1 cellular context compared by ENCODE assay signal in the genomic region with DNA sequence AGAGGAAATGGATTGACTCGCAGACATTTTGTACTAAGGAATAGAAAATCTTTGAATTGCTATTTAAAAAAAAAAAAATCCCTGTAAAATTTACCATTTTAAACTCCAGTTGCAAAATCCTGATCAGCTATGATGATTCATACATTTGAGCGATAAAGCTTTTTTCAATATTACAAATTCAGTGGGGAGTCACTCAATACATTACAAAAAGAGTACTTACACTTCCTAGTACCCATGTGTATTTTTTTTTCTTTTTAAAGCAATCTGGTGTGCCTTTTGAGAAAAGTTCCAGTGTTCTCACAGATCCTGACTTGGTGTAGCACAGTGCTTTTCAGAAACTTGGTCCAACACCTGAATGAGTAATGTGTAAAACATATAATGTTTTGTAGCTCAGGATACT.
TF ChIP-seq lines count a peak whose summit lies in the region.

No MANE protein-coding gene starts in this region.

TF ChIP-seq in liver, 16 proteins besides CTCF, POLR2A, EP300 and RAD21 (continued from another document):
- TF ChIP-seq, protein P1, sequence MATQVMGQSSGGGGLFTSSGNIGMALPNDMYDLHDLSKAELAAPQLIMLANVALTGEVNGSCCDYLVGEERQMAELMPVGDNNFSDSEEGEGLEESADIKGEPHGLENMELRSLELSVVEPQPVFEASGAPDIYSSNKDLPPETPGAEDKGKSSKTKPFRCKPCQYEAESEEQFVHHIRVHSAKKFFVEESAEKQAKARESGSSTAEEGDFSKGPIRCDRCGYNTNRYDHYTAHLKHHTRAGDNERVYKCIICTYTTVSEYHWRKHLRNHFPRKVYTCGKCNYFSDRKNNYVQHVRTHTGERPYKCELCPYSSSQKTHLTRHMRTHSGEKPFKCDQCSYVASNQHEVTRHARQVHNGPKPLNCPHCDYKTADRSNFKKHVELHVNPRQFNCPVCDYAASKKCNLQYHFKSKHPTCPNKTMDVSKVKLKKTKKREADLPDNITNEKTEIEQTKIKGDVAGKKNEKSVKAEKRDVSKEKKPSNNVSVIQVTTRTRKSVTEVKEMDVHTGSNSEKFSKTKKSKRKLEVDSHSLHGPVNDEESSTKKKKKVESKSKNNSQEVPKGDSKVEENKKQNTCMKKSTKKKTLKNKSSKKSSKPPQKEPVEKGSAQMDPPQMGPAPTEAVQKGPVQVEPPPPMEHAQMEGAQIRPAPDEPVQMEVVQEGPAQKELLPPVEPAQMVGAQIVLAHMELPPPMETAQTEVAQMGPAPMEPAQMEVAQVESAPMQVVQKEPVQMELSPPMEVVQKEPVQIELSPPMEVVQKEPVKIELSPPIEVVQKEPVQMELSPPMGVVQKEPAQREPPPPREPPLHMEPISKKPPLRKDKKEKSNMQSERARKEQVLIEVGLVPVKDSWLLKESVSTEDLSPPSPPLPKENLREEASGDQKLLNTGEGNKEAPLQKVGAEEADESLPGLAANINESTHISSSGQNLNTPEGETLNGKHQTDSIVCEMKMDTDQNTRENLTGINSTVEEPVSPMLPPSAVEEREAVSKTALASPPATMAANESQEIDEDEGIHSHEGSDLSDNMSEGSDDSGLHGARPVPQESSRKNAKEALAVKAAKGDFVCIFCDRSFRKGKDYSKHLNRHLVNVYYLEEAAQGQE (IDR thresholded peaks at IDR 0.05) = no peak
- no peak for TF ChIP-seq EGR1 (IDR thresholded peaks at IDR 0.05; ENCODE audit: low read depth in 2 of 2)
- TF ChIP-seq, protein P2, sequence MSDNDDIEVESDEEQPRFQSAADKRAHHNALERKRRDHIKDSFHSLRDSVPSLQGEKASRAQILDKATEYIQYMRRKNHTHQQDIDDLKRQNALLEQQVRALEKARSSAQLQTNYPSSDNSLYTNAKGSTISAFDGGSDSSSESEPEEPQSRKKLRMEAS (IDR thresholded peaks at IDR 0.05) = no peak
